9 cellular contexts compared by ENCODE assay signal in the genomic region with DNA sequence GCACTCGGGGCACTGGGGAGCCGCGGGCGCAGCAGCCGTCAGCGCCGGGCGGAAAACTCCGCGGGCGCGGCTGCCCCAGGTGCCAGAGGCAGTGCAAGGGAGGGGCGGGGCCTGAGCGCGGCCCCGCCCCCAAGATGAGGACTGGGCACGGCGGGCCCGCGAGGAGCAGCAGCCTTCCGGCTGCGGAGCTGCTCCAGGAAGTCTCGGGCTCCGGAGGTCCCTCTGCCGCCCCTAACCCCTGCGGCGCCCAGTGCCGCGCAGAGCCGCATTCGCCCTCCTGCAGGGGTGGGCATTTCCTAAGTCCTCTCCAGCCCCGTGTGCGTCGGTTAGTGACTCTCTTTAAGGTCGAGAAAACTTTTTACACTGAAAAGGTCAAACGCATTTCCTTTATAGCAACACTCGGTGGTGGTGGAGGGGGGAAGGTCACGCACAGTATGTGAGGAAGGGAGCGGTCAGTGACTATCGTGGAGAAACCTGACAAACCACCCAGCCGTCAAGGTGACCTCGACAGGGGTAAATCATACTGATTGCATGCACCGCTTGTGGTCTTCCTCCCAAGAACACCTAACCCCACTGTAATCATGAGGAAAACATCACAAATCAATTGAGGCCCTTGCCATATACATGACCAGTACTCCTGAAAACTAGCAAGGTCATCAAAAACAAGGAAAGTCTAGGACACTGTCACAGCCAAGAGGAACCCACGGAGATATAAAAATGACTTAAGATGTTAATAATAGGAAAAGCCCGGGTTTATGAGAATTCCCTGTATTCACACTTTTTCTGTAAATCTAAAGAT. TPM values are rescaled to one million over a fixed set of nuclear protein-coding genes. Genes with fewer than 3 reads are reported as not detected.
DNase-seq lines count a peak whose midpoint lies in the region; ATAC-seq, FAIRE-seq and TF ChIP-seq lines count a peak whose summit lies in the region.
"Had no signal": no experiment of that assay in that cellular context is flagged by ENCODE, and none has a peak within 500 bp of the region (broad histone marks: within the 10 kb centered on the region; RNA-seq: fewer than 3 reads in every experiment).

A gene (minus strand): TSS at position 60 of the 799 bp plus-strand sequence. CDS start 32,676 bp downstream, outside the sequence.

- H3K4me2 ChIP-seq in keratinocyte (ENCODE audit: control insufficient read depth, extremely low read depth, insufficient read depth, low read depth, low read length) = peak within 1 kb of the TSS; percentile 94

- peak; percentile 78 for DNase-seq in SIG-M5 treated with dmso at 0.1 percent for 504 hours (lab: John Stamatoyannopoulos, UW; ENCODE audit: unreplicated experiment)
- DNase-seq in SIG-M5 (lab: John Stamatoyannopoulos, UW) = no peak
- DNase-seq in NCI-H2107 treated with DMSO at 0.1 percent for 48 hours (lab: John Stamatoyannopoulos, UW; ENCODE audit: unreplicated experiment) = peak; percentile 54
- peak; percentile 69 to 79 for DNase-seq in cardiac fibroblast (ENCODE audit: low read depth in 2 of 2)
- no peak for DNase-seq in keratinocyte (ENCODE audit: low read depth, low spot score)
- peak; percentile 67 to 83 for DNase-seq in stimulated activated CD4-positive, alpha-beta T cell treated with anti-CD3 and anti-CD28 coated beads, Interleukin-15, amount 100 ng/mL, for 48 hours (ENCODE audit: low read depth in 2 of 2)

- H3K27ac ChIP-seq in VCaP (peak within 1 kb of the TSS; percentile 92), keratinocyte (ENCODE audit: control insufficient read depth, insufficient read depth, low read length) (peak within 1 kb of the TSS; percentile 74)

- no peaks in the 10 kb centered on the region for H3K9me3 ChIP-seq in keratinocyte (ENCODE audit: control insufficient read depth, low read depth, low read length)

- peaks cover 48% of the 10 kb centered on the region for H3K79me2 ChIP-seq in keratinocyte (ENCODE audit: control insufficient read depth, insufficient read depth, low read length)

- dilution Hi-C loops in keratinocyte (cut with MboI; ENCODE audit: extremely low pct_ligation_motif_present, low sequenced_read_pairs) = no loop called here

- H3K4me3 ChIP-seq in cardiac fibroblast (replicated peaks in 1 of 2; ENCODE audit: low read depth in 2 of 2, low read length in 2 of 2) = peak within 1 kb of the TSS; percentile 70 to 81
- H3K4me3 ChIP-seq in keratinocyte (ENCODE audit: control insufficient read depth in 2 of 3, extremely low read depth in 1 of 3, insufficient read depth in 2 of 3, low read depth in 1 of 3, low read length in 3 of 3) = peak within 1 kb of the TSS; percentile 59 to 77 (median 76)

- H3K9ac ChIP-seq in keratinocyte (ENCODE audit: control insufficient read depth, extremely low read depth, insufficient read depth, low read length) = peak within 1 kb of the TSS; percentile 88

- H3K27me3 ChIP-seq in keratinocyte (ENCODE audit: control insufficient read depth, extremely low read depth, insufficient read depth, low read length) = no peaks in the 10 kb centered on the region

- TF ChIP-seq CTCF in VCaP (conservative IDR thresholded peaks at IDR 0.05) = no peak
- no peak for TF ChIP-seq CTCF in cardiac fibroblast (IDR thresholded peaks at IDR 0.05; ENCODE audit: low read depth, low read length)
- TF ChIP-seq CTCF in keratinocyte (optimal IDR thresholded peaks at IDR 0.05 in 1 of 3, IDR thresholded peaks at IDR 0.05 in 1 of 3, conservative IDR thresholded peaks at IDR 0.05 in 1 of 3; ENCODE audit: extremely low read depth in 1 of 3, insufficient read depth in 2 of 3, low read length in 3 of 3) = no peak

- peak; percentile 79 for ATAC-seq in HG02973 (IDR thresholded peaks at IDR 0.05; ENCODE audit: unreplicated experiment)

- peaks cover 37% of the 10 kb centered on the region for H3K4me1 ChIP-seq in keratinocyte (ENCODE audit: control insufficient read depth, extremely low read depth, insufficient read depth, low read length)

- H3K9me1 ChIP-seq in keratinocyte (ENCODE audit: control insufficient read depth, extremely low read depth, insufficient read depth, low read length) = peaks cover 4% of the 10 kb centered on the region

- peaks cover 0 to 4% of the 10 kb centered on the region in 2 experiments for H3K36me3 ChIP-seq in keratinocyte (ENCODE audit: control insufficient read depth in 2 of 2, extremely low read depth in 1 of 2, insufficient read depth in 2 of 2, low read length in 2 of 2)

- peak within 1 kb of the TSS; percentile 91 for H2AFZ ChIP-seq in keratinocyte (ENCODE audit: control insufficient read depth, low read length)

- peaks cover 19% of the 10 kb centered on the region for H4K20me1 ChIP-seq in keratinocyte (ENCODE audit: control insufficient read depth, extremely low read depth, insufficient read depth, low read length)

- FAIRE-seq in keratinocyte (lab: Jason Lieb, UNC) = no peak
- FAIRE-seq: G401.6 had no signal

RNA-seq across cellular contexts. Expression of the gene that starts here (rescaled TPM):
- 69.7 to 97.9 TPM (median 93.9 TPM) in 3 replicates for polyA plus RNA-seq in keratinocyte
- 91.9 TPM for polyA plus RNA-seq in keratinocyte (2011; ENCODE audit: low read depth)
- polyA plus RNA-seq in keratinocyte (2011; cell fraction: cytosol; rRNA removed) = 74.0 and 78.2 TPM in 2 replicates
- 57.5 and 68.2 TPM in 2 replicates for polyA plus RNA-seq in keratinocyte (2011; cell fraction: nucleus; rRNA removed)
- polyA plus RNA-seq in keratinocyte (2012; ENCODE audit: low replicate concordance) = 208 and 241 TPM in 2 replicates
- 70.1 to 90.2 TPM (median 79.3 TPM) in 3 replicates for polyA minus RNA-seq in keratinocyte
- polyA minus RNA-seq in keratinocyte (2011; cell fraction: cytosol; rRNA and poly(A)+ RNA removed) = 112 TPM
- 30.8 and 36.9 TPM in 2 replicates for polyA minus RNA-seq in keratinocyte (2011; cell fraction: nucleus; rRNA and poly(A)+ RNA removed)

Comparison
In these comparisons a context has a peak if more than half of its experiments do, and no peak if none do; other contexts are left out.
1. DNase-seq: peak in SIG-M5 treated with dmso at 0.1 percent for 504 hours (single experiment), NCI-H2107 treated with DMSO at 0.1 percent for 48 hours (single experiment), cardiac fibroblast (2 of 2) and stimulated activated CD4-positive, alpha-beta T cell treated with anti-CD3 and anti-CD28 coated beads, Interleukin-15, amount 100 ng/mL, for 48 hours (2 of 2); none in SIG-M5 (single experiment) and keratinocyte (single experiment).